ENCODE assay signal across 8 cellular contexts in the genomic region with DNA sequence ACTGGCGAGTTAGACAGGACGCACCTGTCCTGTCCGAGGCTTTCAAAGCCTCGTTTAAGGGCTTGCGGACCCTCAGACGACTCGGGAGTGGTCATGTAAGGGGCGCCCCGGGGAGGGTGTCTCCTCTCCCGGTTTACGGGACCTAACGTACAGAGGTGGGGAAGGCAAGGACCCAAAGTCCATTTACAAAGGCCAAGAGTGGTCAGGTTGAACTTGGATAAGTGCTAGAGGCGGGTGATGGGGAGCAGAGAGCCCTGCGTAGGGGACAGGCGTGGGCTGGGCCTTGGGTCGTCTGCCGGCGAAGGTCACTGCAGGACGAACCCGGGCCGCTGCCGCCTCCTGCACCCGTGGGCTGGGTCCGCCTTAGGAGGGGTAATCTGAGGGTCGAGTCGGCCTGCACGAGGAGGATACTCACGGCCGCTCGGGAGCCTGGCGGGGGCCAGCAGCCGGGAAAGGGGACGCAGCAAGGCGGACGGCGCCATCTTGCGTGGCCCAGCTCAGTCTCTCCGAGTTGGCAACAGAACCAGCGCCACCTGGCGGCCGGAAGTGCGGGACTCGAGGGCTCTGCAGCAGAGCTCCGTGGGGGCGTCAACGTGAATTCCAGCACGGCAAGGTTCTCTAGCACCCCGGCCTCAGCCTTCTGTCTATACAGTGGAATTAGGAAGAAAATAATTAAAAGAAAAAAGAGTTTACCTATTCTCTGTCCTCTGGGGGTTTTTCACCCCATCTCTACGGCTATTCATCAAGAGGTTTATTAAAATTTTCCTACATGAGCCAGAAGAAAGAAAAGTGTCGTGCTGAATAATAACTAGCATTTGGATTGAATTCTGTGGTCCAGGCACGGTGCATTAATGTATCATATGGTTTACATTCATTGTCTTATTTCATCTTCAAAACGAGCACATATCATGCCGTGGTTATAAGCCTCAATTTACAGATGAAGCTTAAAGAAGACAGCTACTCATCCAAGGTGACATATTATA. TPM values are rescaled to one million over a fixed set of nuclear protein-coding genes. Genes with fewer than 3 reads are reported as not detected.
DNase-seq lines count a peak whose midpoint lies in the region; ATAC-seq and TF ChIP-seq lines count a peak whose summit lies in the region.

No MANE protein-coding gene starts in this region.

- H3K36me3 Mint-ChIP-seq in CD4-positive, alpha-beta T cell (ENCODE audit: low read depth), result peaks cover 39% of the 10 kb centered on the region
- H3K36me3 Mint-ChIP-seq in activated CD4-positive, alpha-beta memory T cell treated with anti-CD3 and anti-CD28 coated beads for 36 hours, result peaks cover 21% of the 10 kb centered on the region

- no peaks in the 10 kb centered on the region for H3K27me3 ChIP-seq in CD4-positive, alpha-beta T cell (ENCODE audit: control insufficient read depth, insufficient read depth, low read length)
- H3K27me3 ChIP-seq in ectodermal cell (ENCODE audit: control insufficient read depth, insufficient read depth, low read length, poor library complexity, severe bottlenecking), result no peaks in the 10 kb centered on the region

- CTCF ChIA-PET in CD4-positive, alpha-beta T cell (lab: Charles Lee), result interaction anchor here (0.6 to 2.5 kb wide), 31 partner anchors 12 to 1078 kb away, joined by 3 to 17 read pairs (median 4); partner anchors contain the start of genes MGARP, NOCT and SCOC
- CTCF ChIA-PET in activated CD4-positive, alpha-beta memory T cell treated with anti-CD3 and anti-CD28 coated beads for 36 hours (lab: Charles Lee), result interaction anchor here (0.6 to 3.5 kb wide), 47 partner anchors 8 to 276 kb away, joined by 3 to 40 read pairs (median 4); partner anchors contain the start of gene MGARP

- peak; percentile 87 for TF ChIP-seq CTCF in CD4-positive, alpha-beta T cell (IDR thresholded peaks at IDR 0.05)

- DNase-seq in CD4-positive, alpha-beta T cell, result peak; percentile 95 to 100 (median 98)
- peak; percentile 74 for DNase-seq in NCI-H774 (lab: John Stamatoyannopoulos, UW)
- DNase-seq in activated CD4-positive, alpha-beta memory T cell treated with anti-CD3 and anti-CD28 coated beads for 36 hours, result peak; percentile 97
- DNase-seq in lung microvascular endothelial cell (ENCODE audit: low read depth in 2 of 2), result peak; percentile 95 to 96
- DNase-seq in stimulated activated CD4-positive, alpha-beta T cell treated with anti-CD3 and anti-CD28 coated beads, TNF-alpha, amount 100 ng/mL, for 4 hours (ENCODE audit: low read depth in 3 of 3), result peak; percentile 95 to 100 (median 96)

- H3K4me1 ChIP-seq in ectodermal cell (ENCODE audit: control insufficient read depth, insufficient read depth, low read length), result no peaks in the 10 kb centered on the region

- H3K4me1 Mint-ChIP-seq in CD4-positive, alpha-beta T cell (ENCODE audit: low read depth), result peaks cover 35% of the 10 kb centered on the region
- peaks cover 31% of the 10 kb centered on the region for H3K4me1 Mint-ChIP-seq in activated CD4-positive, alpha-beta memory T cell treated with anti-CD3 and anti-CD28 coated beads for 36 hours (ENCODE audit: low read depth)

- peak overlapping the region; percentile 72 for H3K4me3 ChIP-seq in ectodermal cell (ENCODE audit: insufficient read depth, low read depth, low read length)

- intact Hi-C loops in CD4-positive, alpha-beta T cell (cut with DNase I, micrococcal nuclease), result loop anchor here (1.0 to 5.0 kb wide), 9 partner anchors 15 to 278 kb away; partner anchors contain the start of genes MGARP (in 1 of the 2) and NOCT (in 1 of the 2)
- intact Hi-C loops in activated CD4-positive, alpha-beta memory T cell treated with anti-CD3 and anti-CD28 coated beads for 36 hours (cut with micrococcal nuclease), result loop anchor here (1.0 to 2.0 kb wide), 7 partner anchors 17 to 265 kb away; no protein-coding TSS in a partner anchor

- no peaks in the 10 kb centered on the region for H3K9me3 Mint-ChIP-seq in CD4-positive, alpha-beta T cell
- H3K9me3 Mint-ChIP-seq in activated CD4-positive, alpha-beta memory T cell treated with anti-CD3 and anti-CD28 coated beads for 36 hours, result no peaks in the 10 kb centered on the region

- WGBS in ectodermal cell, 2 experiments, result 15% methylated on average over 53 of the region's 53 CpGs

- peak overlapping the region; percentile 92 for H3K27ac Mint-ChIP-seq in CD4-positive, alpha-beta T cell
- H3K27ac Mint-ChIP-seq in activated CD4-positive, alpha-beta memory T cell treated with anti-CD3 and anti-CD28 coated beads for 36 hours, result peak overlapping the region; percentile 94

- H3K27me3 Mint-ChIP-seq in CD4-positive, alpha-beta T cell, result no peaks in the 10 kb centered on the region
- H3K27me3 Mint-ChIP-seq in activated CD4-positive, alpha-beta memory T cell treated with anti-CD3 and anti-CD28 coated beads for 36 hours, result no peaks in the 10 kb centered on the region

- POLR2A ChIA-PET in CD4-positive, alpha-beta T cell (lab: Charles Lee), result interaction anchor here (0.6 to 2.5 kb wide), 26 partner anchors 9 to 280 kb away, joined by 3 to 20 read pairs (median 3); partner anchors contain the start of genes ELF2, NOCT, RAB33B and SETD7
- POLR2A ChIA-PET in activated CD4-positive, alpha-beta memory T cell treated with anti-CD3 and anti-CD28 coated beads for 36 hours (lab: Charles Lee), result interaction anchor here (1.4 to 3.4 kb wide), 4 partner anchors 9 to 265 kb away, joined by 3 to 15 read pairs (median 8); partner anchors contain the start of gene ELF2

- ATAC-seq in CD4-positive, alpha-beta T cell (ENCODE audit: poor library complexity), result peak; percentile 92
- ATAC-seq in GM19438 (IDR thresholded peaks at IDR 0.05; ENCODE audit: low read depth, unreplicated experiment), result peak; percentile 92
- peak; percentile 95 for ATAC-seq in HG03571 (IDR thresholded peaks at IDR 0.05; ENCODE audit: unreplicated experiment)

- H3K27ac ChIP-seq in CD4-positive, alpha-beta T cell (ENCODE audit: low read depth, low read length), result peak overlapping the region; percentile 77
- no peak overlapping the region for H3K27ac ChIP-seq in ectodermal cell (ENCODE audit: insufficient read depth, low read depth, low read length, poor library complexity, severe bottlenecking)

- no peaks in the 10 kb centered on the region for H3K9me3 ChIP-seq in CD4-positive, alpha-beta T cell (ENCODE audit: control insufficient read depth, low read length)
- H3K9me3 ChIP-seq in ectodermal cell (ENCODE audit: control insufficient read depth, low read length), result no peaks in the 10 kb centered on the region

- H3K36me3 ChIP-seq in ectodermal cell (ENCODE audit: control insufficient read depth, insufficient read depth, low read length), result peaks cover 4% of the 10 kb centered on the region

- peak overlapping the region; percentile 96 for H3K4me3 Mint-ChIP-seq in CD4-positive, alpha-beta T cell
- peak overlapping the region; percentile 93 for H3K4me3 Mint-ChIP-seq in activated CD4-positive, alpha-beta memory T cell treated with anti-CD3 and anti-CD28 coated beads for 36 hours

RNA-seq across cellular contexts. Expression of gene NAA15, which starts 5.7 kb away (rescaled TPM):
- total RNA-seq in CD4-positive, alpha-beta T cell, result 10 to 100 TPM; 54.2 to 57.1 TPM
- total RNA-seq in activated CD4-positive, alpha-beta memory T cell treated with anti-CD3 and anti-CD28 coated beads for 36 hours, result 10 to 100 TPM; 91.2 to 95.8 TPM
- polyA plus RNA-seq in ectodermal cell (2013, experiment 1 of 4), result 82.4 TPM
- 81.9 TPM for polyA plus RNA-seq in ectodermal cell (2013, experiment 2 of 4)
- polyA plus RNA-seq in ectodermal cell (2013, experiment 3 of 4), result 59.7 TPM
- polyA plus RNA-seq in ectodermal cell (2013, experiment 4 of 4), result 55.4 TPM
- total RNA-seq in lung microvascular endothelial cell, result 14.8 and 15.5 TPM in 2 replicates

RNA-seq across cellular contexts. Expression of gene NDUFC1, which starts 6.7 kb away (rescaled TPM):
- total RNA-seq in CD4-positive, alpha-beta T cell, result 10 to 100 TPM; 23.3 to 26.4 TPM
- 10 to 100 TPM; 51.2 to 52.4 TPM for total RNA-seq in activated CD4-positive, alpha-beta memory T cell treated with anti-CD3 and anti-CD28 coated beads for 36 hours
- 75.6 TPM for polyA plus RNA-seq in ectodermal cell (2013, experiment 1 of 4)
- 72.8 TPM for polyA plus RNA-seq in ectodermal cell (2013, experiment 2 of 4)
- polyA plus RNA-seq in ectodermal cell (2013, experiment 3 of 4), result 84.3 TPM
- polyA plus RNA-seq in ectodermal cell (2013, experiment 4 of 4), result 89.4 TPM
- total RNA-seq in lung microvascular endothelial cell, result 60.1 and 63.7 TPM in 2 replicates

RNA-seq across cellular contexts. Expression of gene MGARP, which starts 15.6 kb away (rescaled TPM):
- total RNA-seq in CD4-positive, alpha-beta T cell, result not detected
- total RNA-seq in activated CD4-positive, alpha-beta memory T cell treated with anti-CD3 and anti-CD28 coated beads for 36 hours, result under 1 TPM in 1 of 2 experiments, not detected in 1; 0.22 TPM
- 2.1 TPM for polyA plus RNA-seq in ectodermal cell (2013, experiment 1 of 4)
- 1.5 TPM for polyA plus RNA-seq in ectodermal cell (2013, experiment 2 of 4)
- polyA plus RNA-seq in ectodermal cell (2013, experiment 3 of 4), result 3.4 TPM
- polyA plus RNA-seq in ectodermal cell (2013, experiment 4 of 4), result 2.0 TPM
- total RNA-seq in lung microvascular endothelial cell, result 0.40 and 0.44 TPM in 2 replicates
